In the genomic region with DNA sequence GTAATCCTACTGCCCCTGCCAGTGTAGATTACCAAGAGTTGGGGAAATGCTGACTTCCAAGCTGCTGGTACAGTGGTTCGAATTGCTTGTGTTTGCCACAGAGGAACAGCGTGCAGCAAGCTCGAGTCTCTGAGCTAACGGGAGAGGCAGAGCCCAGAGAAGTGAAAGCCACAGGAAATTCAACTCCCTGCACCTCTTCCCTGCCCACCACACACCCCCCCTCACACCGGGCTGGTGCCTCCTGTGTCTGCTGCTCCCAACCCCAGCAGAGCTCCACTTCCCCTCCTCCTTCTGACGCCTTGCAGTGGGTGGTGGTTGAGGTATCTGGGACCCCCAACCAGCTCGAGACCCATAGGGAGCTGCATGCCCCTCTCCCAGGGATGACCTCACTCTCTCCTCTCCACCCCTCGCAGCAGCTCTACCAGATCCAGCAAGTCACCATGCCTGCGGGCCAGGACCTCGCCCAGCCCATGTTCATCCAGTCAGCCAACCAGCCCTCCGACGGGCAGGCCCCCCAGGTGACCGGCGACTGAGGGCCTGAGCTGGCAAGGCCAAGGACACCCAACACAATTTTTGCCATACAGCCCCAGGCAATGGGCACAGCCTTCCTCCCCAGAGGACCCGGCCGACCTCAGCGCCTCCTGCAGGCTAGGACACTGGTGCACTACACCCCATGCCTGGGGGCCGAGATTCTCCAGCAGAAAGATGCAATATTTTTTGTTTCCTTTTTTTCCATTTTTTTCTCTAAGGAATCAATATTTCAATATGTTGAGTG, we compare ENCODE assay signal across 1 cellular context.
TF ChIP-seq lines count a peak whose summit lies in the region.

No MANE protein-coding gene starts in this region.

TF ChIP-seq in HCT116, 20 proteins besides CTCF, POLR2A, EP300 and RAD21:
- TF ChIP-seq REST (IDR thresholded peaks at IDR 0.05; ENCODE audit: low read depth) (no peak), ELF1 (IDR thresholded peaks at IDR 0.05; ENCODE audit: borderline replicate concordance, low read depth) (no peak), SP1 (IDR thresholded peaks at IDR 0.05; ENCODE audit: low read depth) (no peak)
